In genomic region chr12:83317641-83318040, GRCh38 we compare ENCODE assay signal across 18 cellular contexts.
DNase-seq lines count a peak whose midpoint lies in the region; ATAC-seq and TF ChIP-seq lines count a peak whose summit lies in the region.
"Had no signal": no experiment of that assay in that cellular context is flagged by ENCODE, and none has a peak within 500 bp of the region (broad histone marks: within the 10 kb centered on the region; RNA-seq: fewer than 3 reads in every experiment).

No MANE protein-coding gene starts in this region.

- H3K9ac ChIP-seq in muscle layer of colon (ENCODE audit: low read length) (no peak overlapping the region), rectal smooth muscle tissue (ENCODE audit: low read length) (no peak overlapping the region)

- no peak overlapping the region for H3K4me3 ChIP-seq in muscle layer of colon (ENCODE audit: low read depth in 1 of 2, low read length in 2 of 2)
- no peak overlapping the region for H3K4me3 ChIP-seq in rectal smooth muscle tissue (ENCODE audit: low read length)
- no peak overlapping the region for H3K4me3 ChIP-seq in ovary
- H3K4me3 ChIP-seq: GM12878 had no signal

- H3K4me1 Mint-ChIP-seq in activated T-cell treated with anti-CD3 and anti-CD28 coated beads, Interleukin-2, amount 50 U/mL, for 72 hours (ENCODE audit: low read depth): no peaks in the 10 kb centered on the region
- H3K4me1 Mint-ChIP-seq: CD4-positive, CD25-positive, alpha-beta regulatory T cell; CD8-positive, alpha-beta memory T cell; H9 had no signal

- H3K9me3 Mint-ChIP-seq in activated T-cell treated with anti-CD3 and anti-CD28 coated beads, Interleukin-2, amount 50 U/mL, for 72 hours: peaks cover 0 to 7% of the 10 kb centered on the region in 2 donors
- H3K9me3 Mint-ChIP-seq: H9 had no signal

- intact Hi-C loops in ovary (cut with DNase I): no loop called here

- no peak overlapping the region for H3K4me3 Mint-ChIP-seq in activated T-cell treated with anti-CD3 and anti-CD28 coated beads, Interleukin-2, amount 50 U/mL, for 72 hours
- H3K4me3 Mint-ChIP-seq: CD4-positive, CD25-positive, alpha-beta regulatory T cell; CD8-positive, alpha-beta memory T cell; H9 had no signal

- no peak for TF ChIP-seq POLR2A in ovary (IDR thresholded peaks at IDR 0.05)

- TF ChIP-seq EP300 in ovary (IDR thresholded peaks at IDR 0.05): no peak

- no peak overlapping the region for H3K27ac Mint-ChIP-seq in activated T-cell treated with anti-CD3 and anti-CD28 coated beads, Interleukin-2, amount 50 U/mL, for 72 hours
- H3K27ac Mint-ChIP-seq: CD4-positive, CD25-positive, alpha-beta regulatory T cell; CD8-positive, alpha-beta memory T cell; H9 had no signal

- TF ChIP-seq CTCF in ovary (IDR thresholded peaks at IDR 0.05): no peak

- peak overlapping the region; percentile 37 for H3K27ac ChIP-seq in muscle layer of colon (ENCODE audit: low read depth, low read length)
- H3K27ac ChIP-seq in rectal smooth muscle tissue (ENCODE audit: low read depth, low read length): peak overlapping the region; percentile 40
- no peak overlapping the region for H3K27ac ChIP-seq in ovary

- H3K4me1 ChIP-seq in muscle layer of colon (ENCODE audit: insufficient read depth, low read length): peaks cover 33% of the 10 kb centered on the region
- H3K4me1 ChIP-seq in rectal smooth muscle tissue (ENCODE audit: control insufficient read depth, insufficient read depth, low read length): peaks cover 13% of the 10 kb centered on the region
- no peaks in the 10 kb centered on the region for H3K4me1 ChIP-seq in ovary (ENCODE audit: insufficient read depth)

- H3K27me3 ChIP-seq in muscle layer of colon (ENCODE audit: control insufficient read depth in 1 of 2, insufficient read depth in 2 of 2, low read length in 2 of 2) (no peaks in the 10 kb centered on the region), rectal smooth muscle tissue (ENCODE audit: control insufficient read depth, insufficient read depth, low read length) (no peaks in the 10 kb centered on the region), ovary (no peaks in the 10 kb centered on the region)
- H3K27me3 ChIP-seq: BE2C had no signal

- 89 to 95% (median 91%) methylated on average over 3 of the region's 3 CpGs for WGBS in ovary, 3 donors

- no peak for ATAC-seq in SK-N-SH treated with all-trans-retinoic acid at 6 μM for 48 hours
- ATAC-seq in activated T-cell treated with anti-CD3 and anti-CD28 coated beads, Interleukin-2, amount 50 U/mL, for 72 hours (replicated peaks in 1 of 2): no peak
- ATAC-seq: GM12878 had no signal

- peaks cover 0 to 1% of the 10 kb centered on the region in 2 donors for H3K36me3 Mint-ChIP-seq in activated T-cell treated with anti-CD3 and anti-CD28 coated beads, Interleukin-2, amount 50 U/mL, for 72 hours (ENCODE audit: insufficient read depth in 2 of 2)
- H3K36me3 Mint-ChIP-seq: CD4-positive, CD25-positive, alpha-beta regulatory T cell; CD8-positive, alpha-beta memory T cell had no signal

- H3K27me3 Mint-ChIP-seq in activated T-cell treated with anti-CD3 and anti-CD28 coated beads, Interleukin-2, amount 50 U/mL, for 72 hours (ENCODE audit: low read depth): no peaks in the 10 kb centered on the region
- H3K27me3 Mint-ChIP-seq: CD4-positive, CD25-positive, alpha-beta regulatory T cell; CD8-positive, alpha-beta memory T cell had no signal

- no peak for DNase-seq in activated T-cell treated with anti-CD3 and anti-CD28 coated beads, Interleukin-2, amount 50 U/mL, for 72 hours
- no peak for DNase-seq in stimulated activated CD4-positive, alpha-beta T cell treated with anti-CD3 and anti-CD28 coated beads, Interleukin-2, amount 100 ng/mL, for 48 hours
- no peak for DNase-seq in ovary
- DNase-seq: ACHN; BE2C; C1 segment of cervical spinal cord; CD4-positive, CD25-positive, alpha-beta regulatory T cell; CD8-positive, alpha-beta memory T cell; COR-L47; DMS 273 treated with DMSO at 0.1 percent for 48 hours; DMS53; DND-41; EL; H9 had no signal

- H3K9me3 ChIP-seq in muscle layer of colon (ENCODE audit: low read length) (no peaks in the 10 kb centered on the region), ovary (no peaks in the 10 kb centered on the region)
- H3K9me3 ChIP-seq: BE2C had no signal

- H3K36me3 ChIP-seq in muscle layer of colon (ENCODE audit: insufficient read depth, low read length) (no peaks in the 10 kb centered on the region), rectal smooth muscle tissue (ENCODE audit: control insufficient read depth, insufficient read depth, low read length) (no peaks in the 10 kb centered on the region), ovary (no peaks in the 10 kb centered on the region)
- H3K36me3 ChIP-seq: BE2C had no signal

TF ChIP-seq in SK-N-SH treated with all-trans-retinoic acid at 6 μM for 48 hours, 23 proteins besides CTCF, POLR2A, EP300 and RAD21:
- TF ChIP-seq ZNF8 (CRISPR knock-in tag; IDR thresholded peaks at IDR 0.05) (no peak), ISL1 (CRISPR knock-in tag; IDR thresholded peaks at IDR 0.05) (peak; percentile 5; the same call in 1 of the 2 replicates)

Comparison
In these comparisons a context has a peak if more than half of its experiments do, and no peak if none do; other contexts are left out.
1. H3K27ac ChIP-seq: peak in muscle layer of colon (single experiment) and rectal smooth muscle tissue (single experiment); none in ovary (0 of 2).